11 cellular contexts compared by ENCODE assay signal in genomic region chr3:169999433-169999832, GRCh38. TPM values are rescaled to one million over a fixed set of nuclear protein-coding genes. Genes with fewer than 3 reads are reported as not detected.
DNase-seq lines count a peak whose midpoint lies in the region; ATAC-seq lines count a peak whose summit lies in the region.
"Had no signal": no experiment of that assay in that cellular context is flagged by ENCODE, and none has a peak within 500 bp of the region (broad histone marks: within the 10 kb centered on the region; RNA-seq: fewer than 3 reads in every experiment).

No MANE protein-coding gene starts in this region.

- intact Hi-C loops in activated CD4-positive, alpha-beta memory T cell treated with anti-CD3 and anti-CD28 coated beads for 36 hours (cut with micrococcal nuclease) = loop anchor here (1.0 to 2.0 kb wide), 9 partner anchors 8 to 259 kb away; partner anchors contain the start of gene SEC62
- intact Hi-C loops in sciatic nerve (cut with DNase I) = no loop called here

- no peaks in the 10 kb centered on the region for H3K27me3 Mint-ChIP-seq in activated CD4-positive, alpha-beta memory T cell treated with anti-CD3 and anti-CD28 coated beads for 36 hours
- no peaks in the 10 kb centered on the region for H3K27me3 Mint-ChIP-seq in activated CD4-positive, alpha-beta memory T cell treated with anti-CD3 and anti-CD28 coated beads, Interleukin-2, amount 10 ng/mL, durations not matched to agents 7 days and 5 days
- no peaks in the 10 kb centered on the region for H3K27me3 Mint-ChIP-seq in naive B cell
- H3K27me3 Mint-ChIP-seq: activated naive CD8-positive, alpha-beta T cell treated with anti-CD3 and anti-CD28 coated beads, Interleukin-2, amount 10 ng/mL, durations not matched to agents 7 days and 5 days had no signal

- POLR2A ChIA-PET in activated CD4-positive, alpha-beta memory T cell treated with anti-CD3 and anti-CD28 coated beads for 36 hours (lab: Charles Lee) = no interaction called here
- POLR2A ChIA-PET in activated CD4-positive, alpha-beta memory T cell treated with anti-CD3 and anti-CD28 coated beads, Interleukin-2, amount 10 ng/mL, durations not matched to agents 7 days and 5 days (lab: Charles Lee) = interaction anchor here (1.0 kb wide), 1 partner anchor 12 kb away, joined by 3 read pairs; no protein-coding TSS in a partner anchor

- H3K27ac Mint-ChIP-seq in activated CD4-positive, alpha-beta memory T cell treated with anti-CD3 and anti-CD28 coated beads for 36 hours = peak overlapping the region; percentile 83
- H3K27ac Mint-ChIP-seq in activated CD4-positive, alpha-beta memory T cell treated with anti-CD3 and anti-CD28 coated beads, Interleukin-2, amount 10 ng/mL, durations not matched to agents 7 days and 5 days = no peak overlapping the region
- H3K27ac Mint-ChIP-seq in naive B cell = peak overlapping the region in 5 of 6 donors; percentile 49 to 93 (median 63)
- H3K27ac Mint-ChIP-seq: activated naive CD8-positive, alpha-beta T cell treated with anti-CD3 and anti-CD28 coated beads, Interleukin-2, amount 10 ng/mL, durations not matched to agents 7 days and 5 days had no signal

- H3K9me3 Mint-ChIP-seq in activated CD4-positive, alpha-beta memory T cell treated with anti-CD3 and anti-CD28 coated beads for 36 hours = peaks cover 3% of the 10 kb centered on the region
- no peaks in the 10 kb centered on the region for H3K9me3 Mint-ChIP-seq in activated CD4-positive, alpha-beta memory T cell treated with anti-CD3 and anti-CD28 coated beads, Interleukin-2, amount 10 ng/mL, durations not matched to agents 7 days and 5 days
- H3K9me3 Mint-ChIP-seq in naive B cell = peaks cover 0 to 2% (median 0%) of the 10 kb centered on the region in 7 donors

- CTCF ChIA-PET in activated CD4-positive, alpha-beta memory T cell treated with anti-CD3 and anti-CD28 coated beads for 36 hours (lab: Charles Lee) = interaction anchor here (0.6 to 1.1 kb wide), 3 partner anchors 22 to 46 kb away, joined by 3 read pairs; no protein-coding TSS in a partner anchor
- CTCF ChIA-PET in activated CD4-positive, alpha-beta memory T cell treated with anti-CD3 and anti-CD28 coated beads, Interleukin-2, amount 10 ng/mL, durations not matched to agents 7 days and 5 days (lab: Charles Lee) = no interaction called here

- peaks cover 10% of the 10 kb centered on the region for H3K36me3 Mint-ChIP-seq in activated CD4-positive, alpha-beta memory T cell treated with anti-CD3 and anti-CD28 coated beads for 36 hours
- peaks cover 24% of the 10 kb centered on the region for H3K36me3 Mint-ChIP-seq in activated CD4-positive, alpha-beta memory T cell treated with anti-CD3 and anti-CD28 coated beads, Interleukin-2, amount 10 ng/mL, durations not matched to agents 7 days and 5 days (ENCODE audit: low read depth)
- peaks cover 0 to 6% of the 10 kb centered on the region in 2 donors for H3K36me3 Mint-ChIP-seq in naive B cell

- peak; percentile 95 for ATAC-seq in GM21526 (IDR thresholded peaks at IDR 0.05; ENCODE audit: low FRiP score, unreplicated experiment)
- peak; percentile 90 for ATAC-seq in HG03175 (IDR thresholded peaks at IDR 0.05; ENCODE audit: unreplicated experiment)
- ATAC-seq in naive B cell (ENCODE audit: low read depth in 2 of 2) = no peak
- ATAC-seq in sciatic nerve = no peak

- H3K4me3 Mint-ChIP-seq in activated CD4-positive, alpha-beta memory T cell treated with anti-CD3 and anti-CD28 coated beads for 36 hours = no peak overlapping the region
- H3K4me3 Mint-ChIP-seq in activated CD4-positive, alpha-beta memory T cell treated with anti-CD3 and anti-CD28 coated beads, Interleukin-2, amount 10 ng/mL, durations not matched to agents 7 days and 5 days = no peak overlapping the region
- H3K4me3 Mint-ChIP-seq in naive B cell = peak overlapping the region in 2 of 8 donors; percentile 3 to 57
- H3K4me3 Mint-ChIP-seq: activated naive CD8-positive, alpha-beta T cell treated with anti-CD3 and anti-CD28 coated beads, Interleukin-2, amount 10 ng/mL, durations not matched to agents 7 days and 5 days had no signal

- DNase-seq in activated CD4-positive, alpha-beta memory T cell treated with anti-CD3 and anti-CD28 coated beads for 36 hours = peak; percentile 40
- no peak for DNase-seq in activated CD4-positive, alpha-beta memory T cell treated with anti-CD3 and anti-CD28 coated beads, Interleukin-2, amount 10 ng/mL, durations not matched to agents 7 days and 5 days
- DNase-seq in naive B cell (no peak), sciatic nerve (ENCODE audit: low spot score) (no peak), AG08396 (ENCODE audit: low spot score) (no peak), amniotic stem cell (lab: John Stamatoyannopoulos, UW) (no peak)
- DNase-seq: activated naive CD8-positive, alpha-beta T cell treated with anti-CD3 and anti-CD28 coated beads, Interleukin-2, amount 10 ng/mL, durations not matched to agents 7 days and 5 days; kidney glomerular epithelial cell; substantia nigra had no signal

- peaks cover 42% of the 10 kb centered on the region for H3K4me1 Mint-ChIP-seq in activated CD4-positive, alpha-beta memory T cell treated with anti-CD3 and anti-CD28 coated beads for 36 hours (ENCODE audit: low read depth)
- peaks cover 26% of the 10 kb centered on the region for H3K4me1 Mint-ChIP-seq in activated CD4-positive, alpha-beta memory T cell treated with anti-CD3 and anti-CD28 coated beads, Interleukin-2, amount 10 ng/mL, durations not matched to agents 7 days and 5 days
- peaks cover 52 to 65% (median 62%) of the 10 kb centered on the region in 3 donors for H3K4me1 Mint-ChIP-seq in naive B cell

RNA-seq across cellular contexts. Expression of gene SEC62, which starts 32.8 kb away (rescaled TPM):
- 10 to 100 TPM; 59.7 to 60.7 TPM for total RNA-seq in activated CD4-positive, alpha-beta memory T cell treated with anti-CD3 and anti-CD28 coated beads for 36 hours
- 10 to 100 TPM; 53.7 to 57.9 TPM for total RNA-seq in activated CD4-positive, alpha-beta memory T cell treated with anti-CD3 and anti-CD28 coated beads, Interleukin-2, amount 10 ng/mL, durations not matched to agents 7 days and 5 days
- 100 to 1,000 TPM; 290 to 440 (median 404) TPM for polyA plus RNA-seq in naive B cell (ENCODE audit: low read depth in 6 of 6)
- total RNA-seq in sciatic nerve = 232 TPM

RNA-seq across cellular contexts. Expression of gene GPR160, which starts 38.4 kb away (rescaled TPM):
- total RNA-seq in activated CD4-positive, alpha-beta memory T cell treated with anti-CD3 and anti-CD28 coated beads for 36 hours = 1 to 10 TPM; 5.7 to 7.0 TPM
- total RNA-seq in activated CD4-positive, alpha-beta memory T cell treated with anti-CD3 and anti-CD28 coated beads, Interleukin-2, amount 10 ng/mL, durations not matched to agents 7 days and 5 days = 10 to 100 TPM; 13.8 TPM
- 10 to 100 TPM; 49.4 to 92.1 (median 65.5) TPM for polyA plus RNA-seq in naive B cell (ENCODE audit: low read depth in 6 of 6)
- total RNA-seq in sciatic nerve = 5.4 TPM

Comparison
In these comparisons a context has a peak if more than half of its experiments do, and no peak if none do; other contexts are left out.
1. ATAC-seq: peak in GM21526 (single experiment) and HG03175 (single experiment); none in naive B cell (0 of 2) and sciatic nerve (single experiment).